8 cellular contexts compared by ENCODE assay signal in genomic region chr17:58232707-58233156, GRCh38. TPM values are rescaled to one million over a fixed set of nuclear protein-coding genes. Genes with fewer than 3 reads are reported as not detected.
DNase-seq lines count a peak whose midpoint lies in the region; ATAC-seq and TF ChIP-seq lines count a peak whose summit lies in the region.

No MANE protein-coding gene starts in this region.

- H3K4me3 ChIP-seq in astrocyte of the spinal cord (ENCODE audit: low read depth, low read length) = no peak overlapping the region
- H3K4me3 ChIP-seq in osteoblast (ENCODE audit: insufficient read depth, low read length) = peak overlapping the region; percentile 25
- no peak overlapping the region for H3K4me3 ChIP-seq in prostate gland
- no peak overlapping the region for H3K4me3 ChIP-seq in transverse colon

- DNase-seq in GM13976 (ENCODE audit: low spot score) (peak; percentile 63), HK-2 (ENCODE audit: unreplicated experiment) (peak; percentile 83), astrocyte of the spinal cord (ENCODE audit: low read depth, low spot score) (peak; percentile 65), osteoblast (ENCODE audit: insufficient read length, low spot score, missing footprints) (peak; percentile 69), prostate gland (ENCODE audit: low spot score) (no peak), transverse colon (no peak)
- no peak for DNase-seq in activated CD8-positive, alpha-beta memory T cell treated with anti-CD3 and anti-CD28 coated beads for 24 hours

- H3K4me1 ChIP-seq in osteoblast (ENCODE audit: insufficient read depth, low read length) (peaks cover 26% of the 10 kb centered on the region), prostate gland (replicated peaks) (no peaks in the 10 kb centered on the region), transverse colon (no peaks in the 10 kb centered on the region)

- H3K4me2 ChIP-seq in osteoblast (ENCODE audit: insufficient read depth, low read length) = peak overlapping the region; percentile 73

- no peaks in the 10 kb centered on the region for H4K20me1 ChIP-seq in osteoblast (ENCODE audit: insufficient read depth, low read length)

- intact Hi-C loops in prostate gland (cut with DNase I) = no loop called here
- intact Hi-C loops in transverse colon (cut with DNase I; ENCODE audit: low total_unique reads) = no loop called here

- no peaks in the 10 kb centered on the region for H3K9me3 ChIP-seq in osteoblast (ENCODE audit: low read depth, low read length)
- H3K9me3 ChIP-seq in prostate gland = no peaks in the 10 kb centered on the region
- no peaks in the 10 kb centered on the region for H3K9me3 ChIP-seq in transverse colon

- H3K79me2 ChIP-seq in osteoblast (ENCODE audit: insufficient read depth, low read length) = no peaks in the 10 kb centered on the region

- in situ Hi-C loops in GM13976 (cut with MboI; ENCODE audit: low sequenced_read_pairs, unreplicated experiment) (no loop called here), astrocyte of the spinal cord (cut with HindIII; ENCODE audit: low sequenced_read_pairs) (no loop called here), transverse colon (cut with MboI; ENCODE audit: low pct_ligation_motif_present in 1 of 4, low pct_unique_long_range_greater_than_20kb in 1 of 4, low sequenced_read_pairs in 3 of 4) (loop anchor here in 1 of 4 donors (25.0 kb wide), 1 partner anchor 95 kb away; the partner anchor contains the start of gene OR4D1)

- TF ChIP-seq POLR2A in prostate gland (IDR thresholded peaks at IDR 0.05) = no peak
- no peak for TF ChIP-seq POLR2A in transverse colon (IDR thresholded peaks at IDR 0.05)

- TF ChIP-seq EP300 in transverse colon (IDR thresholded peaks at IDR 0.05; ENCODE audit: low read depth) = no peak

- H3K27me3 ChIP-seq in osteoblast (ENCODE audit: insufficient read depth, low read length) (peaks cover 18% of the 10 kb centered on the region), prostate gland (replicated peaks; ENCODE audit: insufficient read depth) (no peaks in the 10 kb centered on the region), transverse colon (peaks cover 45% of the 10 kb centered on the region)

- ATAC-seq in GM21423 (IDR thresholded peaks at IDR 0.05; ENCODE audit: unreplicated experiment) = peak; percentile 79

- H2AFZ ChIP-seq in osteoblast (ENCODE audit: low read length) = peak overlapping the region; percentile 62

- H3K27ac ChIP-seq in osteoblast (ENCODE audit: low read depth, low read length) (peak overlapping the region; percentile 90), prostate gland (no peak overlapping the region), transverse colon (no peak overlapping the region)

- no peak for TF ChIP-seq CTCF in GM13976 (IDR thresholded peaks at IDR 0.05; ENCODE audit: borderline replicate concordance, control extremely low read depth, extremely low read depth, insufficient read depth, missing control alignments)
- no peak for TF ChIP-seq CTCF in astrocyte of the spinal cord (IDR thresholded peaks at IDR 0.05; ENCODE audit: low read depth, low read length)
- TF ChIP-seq CTCF in osteoblast (IDR thresholded peaks at IDR 0.05; ENCODE audit: extremely low read depth, low read depth, low read length) = no peak
- no peak for TF ChIP-seq CTCF in prostate gland (IDR thresholded peaks at IDR 0.05)
- no peak for TF ChIP-seq CTCF in transverse colon (IDR thresholded peaks at IDR 0.05)

- H3K36me3 ChIP-seq in osteoblast (ENCODE audit: insufficient read depth, low read length) (no peaks in the 10 kb centered on the region), prostate gland (no peaks in the 10 kb centered on the region), transverse colon (no peaks in the 10 kb centered on the region)

- 54% methylated on average over 12 of the region's 12 CpGs for WGBS in prostate gland
- 40 to 57% methylated on average over 1 to 12 of the region's 12 CpGs for WGBS in transverse colon (ENCODE audit: low coverage in 1 of 2), 2 donors

RNA-seq across cellular contexts. Expression of gene LPO, which starts 5.7 kb away (rescaled TPM):
- total RNA-seq in osteoblast (under 0.01 TPM in 1 of 2 replicates, not detected in the other), prostate gland (not detected), transverse colon (not detected)

RNA-seq across cellular contexts. Expression of gene MKS1, which starts 13.7 kb away (rescaled TPM):
- 9.7 and 11.2 TPM in 2 replicates for total RNA-seq in osteoblast
- 10 to 100 TPM; 14.1 to 28.7 TPM for total RNA-seq in prostate gland
- total RNA-seq in transverse colon = 10 to 100 TPM in 3 of 4 donors, 1 to 10 TPM in 1; 8.5 to 51.9 (median 18.3) TPM

RNA-seq across cellular contexts. Expression of gene EPX, which starts 40.2 kb away (rescaled TPM):
- total RNA-seq in osteoblast = not detected in 2 replicates
- total RNA-seq in prostate gland = not detected
- not detected for total RNA-seq in transverse colon

RNA-seq across cellular contexts. Expression of gene MPO, which starts 48.0 kb away (rescaled TPM):
- total RNA-seq in osteoblast (under 0.01 TPM in 1 of 2 replicates, not detected in the other), prostate gland (under 1 TPM in 1 of 2 donors, not detected in 1; 0.57 TPM), transverse colon (not detected)

Comparison
In these comparisons a context has a peak if more than half of its experiments do, and no peak if none do; other contexts are left out.
1. DNase-seq: peak in GM13976 (single experiment), HK-2 (single experiment), astrocyte of the spinal cord (single experiment) and osteoblast (single experiment); none in prostate gland (single experiment), activated CD8-positive, alpha-beta memory T cell treated with anti-CD3 and anti-CD28 coated beads for 24 hours (single experiment) and transverse colon (single experiment).